In genomic region chr15:25850154-25851111, GRCh38 we compare ENCODE assay signal across 8 cellular contexts. TPM values are rescaled to one million over a fixed set of nuclear protein-coding genes. Genes with fewer than 3 reads are reported as not detected.
DNase-seq lines count a peak whose midpoint lies in the region; ATAC-seq and TF ChIP-seq lines count a peak whose summit lies in the region.

No MANE protein-coding gene starts in this region.

- peaks cover 91% of the 10 kb centered on the region for H3K4me1 Mint-ChIP-seq in activated CD8-positive, alpha-beta T cell treated with anti-CD3 and anti-CD28 coated beads, Interleukin-2, amount 10 ng/mL, durations not matched to agents 7 days and 5 days (ENCODE audit: low read depth)
- peaks cover 4% of the 10 kb centered on the region for H3K4me1 Mint-ChIP-seq in endothelial cell (ENCODE audit: unreplicated experiment)
- H3K4me1 Mint-ChIP-seq in stimulated activated naive CD8-positive, alpha-beta T cell treated with anti-CD3 and anti-CD28 coated beads, Interleukin-15, Interleukin-2, amounts not matched to agents 100 ng/mL and 50 ng/mL, for 24 hours (ENCODE audit: low read depth) = peaks cover 98% of the 10 kb centered on the region

- peaks cover 71% of the 10 kb centered on the region for H3K36me3 Mint-ChIP-seq in activated CD8-positive, alpha-beta T cell treated with anti-CD3 and anti-CD28 coated beads, Interleukin-2, amount 10 ng/mL, durations not matched to agents 7 days and 5 days (ENCODE audit: low read depth)
- H3K36me3 Mint-ChIP-seq in endothelial cell (ENCODE audit: low read depth, unreplicated experiment) = no peaks in the 10 kb centered on the region
- peaks cover 30% of the 10 kb centered on the region for H3K36me3 Mint-ChIP-seq in stimulated activated naive CD8-positive, alpha-beta T cell treated with anti-CD3 and anti-CD28 coated beads, Interleukin-15, Interleukin-2, amounts not matched to agents 100 ng/mL and 50 ng/mL, for 24 hours (ENCODE audit: low read depth)

- H3K27me3 ChIP-seq in HUES6 (ENCODE audit: control insufficient read depth, insufficient read depth, low read length) (no peaks in the 10 kb centered on the region), mucosa of stomach (ENCODE audit: control insufficient read depth, insufficient read depth, low read length) (no peaks in the 10 kb centered on the region)

- H3K9me3 Mint-ChIP-seq in activated CD8-positive, alpha-beta T cell treated with anti-CD3 and anti-CD28 coated beads, Interleukin-2, amount 10 ng/mL, durations not matched to agents 7 days and 5 days (ENCODE audit: insufficient read depth) = no peaks in the 10 kb centered on the region
- no peaks in the 10 kb centered on the region for H3K9me3 Mint-ChIP-seq in endothelial cell (ENCODE audit: unreplicated experiment)
- H3K9me3 Mint-ChIP-seq in stimulated activated naive CD8-positive, alpha-beta T cell treated with anti-CD3 and anti-CD28 coated beads, Interleukin-15, Interleukin-2, amounts not matched to agents 100 ng/mL and 50 ng/mL, for 24 hours = no peaks in the 10 kb centered on the region

- POLR2A ChIA-PET in activated CD8-positive, alpha-beta T cell treated with anti-CD3 and anti-CD28 coated beads, Interleukin-2, amount 10 ng/mL, durations not matched to agents 7 days and 5 days (lab: Charles Lee) = interaction anchor here (1.6 to 4.5 kb wide), 3 partner anchors 9 to 12 kb away, joined by 9 to 42 read pairs (median 13); partner anchors contain the start of gene ATP10A

- peak overlapping the region; percentile 76 for H3K9ac ChIP-seq in HUES6 (ENCODE audit: low read length)
- peak overlapping the region; percentile 67 for H3K9ac ChIP-seq in mucosa of stomach (ENCODE audit: low read length)

- peak overlapping the region; percentile 99 for H3K27ac Mint-ChIP-seq in activated CD8-positive, alpha-beta T cell treated with anti-CD3 and anti-CD28 coated beads, Interleukin-2, amount 10 ng/mL, durations not matched to agents 7 days and 5 days
- H3K27ac Mint-ChIP-seq in endothelial cell (ENCODE audit: unreplicated experiment) = no peak overlapping the region
- H3K27ac Mint-ChIP-seq in stimulated activated naive CD8-positive, alpha-beta T cell treated with anti-CD3 and anti-CD28 coated beads, Interleukin-15, Interleukin-2, amounts not matched to agents 100 ng/mL and 50 ng/mL, for 24 hours = peak overlapping the region; percentile 99

- H3K9me3 ChIP-seq in HUES6 (ENCODE audit: control insufficient read depth, insufficient read depth, low read depth, low read length) (no peaks in the 10 kb centered on the region), mucosa of stomach (ENCODE audit: control insufficient read depth, low read length) (no peaks in the 10 kb centered on the region)

- CTCF ChIA-PET in activated CD8-positive, alpha-beta T cell treated with anti-CD3 and anti-CD28 coated beads, Interleukin-2, amount 10 ng/mL, durations not matched to agents 7 days and 5 days (lab: Charles Lee) = no interaction called here

- H3K27me3 Mint-ChIP-seq in activated CD8-positive, alpha-beta T cell treated with anti-CD3 and anti-CD28 coated beads, Interleukin-2, amount 10 ng/mL, durations not matched to agents 7 days and 5 days (ENCODE audit: low read depth) = no peaks in the 10 kb centered on the region
- H3K27me3 Mint-ChIP-seq in endothelial cell (ENCODE audit: unreplicated experiment) = peaks cover 6% of the 10 kb centered on the region
- H3K27me3 Mint-ChIP-seq in stimulated activated naive CD8-positive, alpha-beta T cell treated with anti-CD3 and anti-CD28 coated beads, Interleukin-15, Interleukin-2, amounts not matched to agents 100 ng/mL and 50 ng/mL, for 24 hours = no peaks in the 10 kb centered on the region

- peak; percentile 80 for ATAC-seq in GM21390 (IDR thresholded peaks at IDR 0.05; ENCODE audit: unreplicated experiment)
- peak; percentile 72 for ATAC-seq in activated CD8-positive, alpha-beta T cell treated with anti-CD3 and anti-CD28 coated beads, Interleukin-2, amount 10 ng/mL, durations not matched to agents 7 days and 5 days

- H3K4me1 ChIP-seq in HUES6 (ENCODE audit: control insufficient read depth, insufficient read depth, low read length) = peaks cover 37% of the 10 kb centered on the region
- peaks cover 13% of the 10 kb centered on the region for H3K4me1 ChIP-seq in mucosa of stomach (ENCODE audit: control insufficient read depth, insufficient read depth, low read length)

- peak overlapping the region; percentile 93 for H3K4me3 Mint-ChIP-seq in activated CD8-positive, alpha-beta T cell treated with anti-CD3 and anti-CD28 coated beads, Interleukin-2, amount 10 ng/mL, durations not matched to agents 7 days and 5 days
- peak overlapping the region; percentile 83 for H3K4me3 Mint-ChIP-seq in endothelial cell (ENCODE audit: unreplicated experiment)
- H3K4me3 Mint-ChIP-seq in stimulated activated naive CD8-positive, alpha-beta T cell treated with anti-CD3 and anti-CD28 coated beads, Interleukin-15, Interleukin-2, amounts not matched to agents 100 ng/mL and 50 ng/mL, for 24 hours = peak overlapping the region; percentile 77

- no peak overlapping the region; the same call in 1 of the 2 replicates for H3K27ac ChIP-seq in HUES6 (ENCODE audit: low read depth, low read length)

- DNase-seq in AG10803 (ENCODE audit: low read depth) (peak; percentile 85), endothelial cell (ENCODE audit: low spot score) (peak; percentile 41), NCI-H2029 treated with DMSO at 0.1 percent for 48 hours (lab: John Stamatoyannopoulos, UW) (no peak)
- peak; percentile 78 for DNase-seq in activated CD8-positive, alpha-beta T cell treated with anti-CD3 and anti-CD28 coated beads, Interleukin-2, amount 10 ng/mL, durations not matched to agents 7 days and 5 days

- no peak for TF ChIP-seq CTCF in AG10803 (conservative IDR thresholded peaks at IDR 0.05; ENCODE audit: low read length)
- TF ChIP-seq CTCF in endothelial cell (IDR thresholded peaks at IDR 0.05; ENCODE audit: unreplicated experiment) = no peak

- H3K36me3 ChIP-seq in HUES6 (ENCODE audit: control insufficient read depth, insufficient read depth, low read length) = no peaks in the 10 kb centered on the region
- H3K36me3 ChIP-seq in mucosa of stomach (ENCODE audit: control insufficient read depth, insufficient read depth, low read length) = no peaks in the 10 kb centered on the region

- H3K4me3 ChIP-seq in AG10803 (ENCODE audit: low read length) (peak overlapping the region; percentile 65), HUES6 (ENCODE audit: low read depth, low read length) (peak overlapping the region; percentile 56), mucosa of stomach (ENCODE audit: low read length) (no peak overlapping the region)

RNA-seq across cellular contexts. Expression of gene ATP10A, which starts 12.7 kb away (rescaled TPM):
- 10 to 100 TPM; 53.8 to 58.9 TPM for total RNA-seq in activated CD8-positive, alpha-beta T cell treated with anti-CD3 and anti-CD28 coated beads, Interleukin-2, amount 10 ng/mL, durations not matched to agents 7 days and 5 days
- total RNA-seq in endothelial cell (ENCODE audit: unreplicated experiment) = 0.13 TPM

Comparison
In these comparisons a context has a peak if more than half of its experiments do, and no peak if none do; other contexts are left out.
1. RNA of gene ATP10A, which starts 12.7 kb away (total RNA-seq): 53.8 to 58.9 TPM in activated CD8-positive, alpha-beta T cell treated with anti-CD3 and anti-CD28 coated beads, Interleukin-2, amount 10 ng/mL, durations not matched to agents 7 days and 5 days; 0.13 TPM in endothelial cell (single experiment); every median in the first group is over 10 times any median in the second.
2. Peak in every context shown above with its lines, with median percentiles within 50 percentile points of each other: H3K4me3 Mint-ChIP-seq.